ENCODE assay signal across 1 cellular context in genomic region chr2:111919794-111920608, GRCh38.
TF ChIP-seq lines count a peak whose summit lies in the region.

No MANE protein-coding gene starts in this region.

TF ChIP-seq in HepG2, 621 proteins besides CTCF, POLR2A, EP300 and RAD21 (continued from another document and continues in another):
- no peak for TF ChIP-seq KLF13 (CRISPR knock-in tag; IDR thresholded peaks at IDR 0.05)
- peak; percentile 66 for TF ChIP-seq RARA (CRISPR knock-in tag; IDR thresholded peaks at IDR 0.05)
- TF ChIP-seq ZNF3 (CRISPR knock-in tag; IDR thresholded peaks at IDR 0.05), result no peak
- no peak for TF ChIP-seq HES4 (CRISPR knock-in tag; IDR thresholded peaks at IDR 0.05; ENCODE audit: borderline replicate concordance)
- TF ChIP-seq ZNF331 (CRISPR knock-in tag; IDR thresholded peaks at IDR 0.05), result peak; percentile 86
- peak; percentile 58; the same call in 1 of the 2 replicates for TF ChIP-seq ZGPAT (CRISPR knock-in tag; IDR thresholded peaks at IDR 0.05)
- TF ChIP-seq ZNF564 (CRISPR knock-in tag; IDR thresholded peaks at IDR 0.05), result peak; percentile 40; the same call in 1 of the 2 replicates
- TF ChIP-seq ZNF280B (CRISPR knock-in tag; IDR thresholded peaks at IDR 0.05; ENCODE audit: borderline replicate concordance), result peak; percentile 21; the same call in 1 of the 2 replicates
- TF ChIP-seq CREB3 (CRISPR knock-in tag; IDR thresholded peaks at IDR 0.05), result no peak
- TF ChIP-seq ZBTB49 (CRISPR knock-in tag; IDR thresholded peaks at IDR 0.05; ENCODE audit: borderline replicate concordance), result no peak
- TF ChIP-seq THYN1 (CRISPR knock-in tag; IDR thresholded peaks at IDR 0.05; ENCODE audit: borderline replicate concordance, low read depth), result no peak
- TF ChIP-seq ZMYM4 (CRISPR knock-in tag; IDR thresholded peaks at IDR 0.05), result peak; percentile 83
- no peak for TF ChIP-seq NFYC (CRISPR knock-in tag; IDR thresholded peaks at IDR 0.05)
- TF ChIP-seq MATR3 (CRISPR knock-in tag; IDR thresholded peaks at IDR 0.05), result no peak
- TF ChIP-seq RBFOX2 (IDR thresholded peaks at IDR 0.05; ENCODE audit: low read depth, low read length), result peak; percentile 56; the same call in 1 of the 2 replicates
- TF ChIP-seq NBN (conservative IDR thresholded peaks at IDR 0.05), result no peak
- TF ChIP-seq BRF2 (CRISPR knock-in tag; IDR thresholded peaks at IDR 0.05), result no peak
- TF ChIP-seq ATF2 (CRISPR knock-in tag; IDR thresholded peaks at IDR 0.05), result no peak
- no peak for TF ChIP-seq MXD4 (CRISPR knock-in tag; IDR thresholded peaks at IDR 0.05)
- 0 out of 2 replicates have a peak, but pooled peaks have one; percentile 12 for TF ChIP-seq AHDC1 (CRISPR knock-in tag; IDR thresholded peaks at IDR 0.05; ENCODE audit: borderline replicate concordance)
- no peak for TF ChIP-seq ZBTB37 (CRISPR knock-in tag; IDR thresholded peaks at IDR 0.05)
- no peak for TF ChIP-seq MBD4 (IDR thresholded peaks at IDR 0.05; ENCODE audit: borderline replicate concordance, low read length)
- TF ChIP-seq ZNF282 (IDR thresholded peaks at IDR 0.05; ENCODE audit: partially characterized antibody), result no peak
- no peak for TF ChIP-seq TBX3 (IDR thresholded peaks at IDR 0.05; ENCODE audit: borderline replicate concordance)
- TF ChIP-seq MEF2D (CRISPR knock-in tag; IDR thresholded peaks at IDR 0.05), result peak; percentile 72; the same call in 1 of the 2 replicates
- no peak for TF ChIP-seq ZNF232 (CRISPR knock-in tag; IDR thresholded peaks at IDR 0.05; ENCODE audit: borderline replicate concordance)
- peak; percentile 78 for TF ChIP-seq TBX2 (CRISPR knock-in tag; IDR thresholded peaks at IDR 0.05; ENCODE audit: borderline replicate concordance)
- TF ChIP-seq CBFB (CRISPR knock-in tag; IDR thresholded peaks at IDR 0.05), result 0 out of 2 replicates have a peak, but pooled peaks have one; percentile 20
- TF ChIP-seq ZNF484 (CRISPR knock-in tag; IDR thresholded peaks at IDR 0.05; ENCODE audit: borderline replicate concordance, low read depth), result no peak
- peak; percentile 47 to 64; a peak in 2 of 4 replicates for TF ChIP-seq HMGXB4 (CRISPR knock-in tag; IDR thresholded peaks at IDR 0.05; ENCODE audit: borderline replicate concordance in 1 of 2, low read depth in 1 of 2)
- no peak for TF ChIP-seq DDIT3 (CRISPR knock-in tag; IDR thresholded peaks at IDR 0.05)
- no peak for TF ChIP-seq NFATC3 (CRISPR knock-in tag; IDR thresholded peaks at IDR 0.05)
- TF ChIP-seq NR1H2 (CRISPR knock-in tag; IDR thresholded peaks at IDR 0.05; ENCODE audit: borderline replicate concordance, low read depth), result no peak
- peak; percentile 83 for TF ChIP-seq REPIN1 (CRISPR knock-in tag; IDR thresholded peaks at IDR 0.05; ENCODE audit: borderline replicate concordance, low read depth)
- no peak for TF ChIP-seq ZNF615 (CRISPR knock-in tag; IDR thresholded peaks at IDR 0.05; ENCODE audit: borderline replicate concordance)
- TF ChIP-seq SP1 (IDR thresholded peaks at IDR 0.05), result no peak
- TF ChIP-seq SP1 (CRISPR knock-in tag; IDR thresholded peaks at IDR 0.05), result no peak
- peak; percentile 76; the same call in 1 of the 2 replicates for TF ChIP-seq ZNF512 (CRISPR knock-in tag; IDR thresholded peaks at IDR 0.05)
- peak; percentile 53; the same call in 1 of the 2 replicates for TF ChIP-seq CREM (IDR thresholded peaks at IDR 0.05)
- no peak for TF ChIP-seq CREM (CRISPR knock-in tag; IDR thresholded peaks at IDR 0.05)
- TF ChIP-seq HOXA3 (CRISPR knock-in tag; IDR thresholded peaks at IDR 0.05), result peak; percentile 76
